ENCODE assay signal across 2 cellular contexts in genomic region chr10:89279449-89279869, GRCh38.
TF ChIP-seq lines count a peak whose summit lies in the region.

No MANE protein-coding gene starts in this region.

TF ChIP-seq in HCT116, 20 proteins besides CTCF, POLR2A, EP300 and RAD21:
- TF ChIP-seq CBX3 (IDR thresholded peaks at IDR 0.05; ENCODE audit: low read depth) = no peak
- TF ChIP-seq ZNF274 (IDR thresholded peaks at IDR 0.05; ENCODE audit: low read depth, low read length) = no peak
- no peak for TF ChIP-seq TCF7L2 (IDR thresholded peaks at IDR 0.05; ENCODE audit: borderline replicate concordance, extremely low read depth, insufficient read depth, insufficient read length)
- TF ChIP-seq, protein P1, sequence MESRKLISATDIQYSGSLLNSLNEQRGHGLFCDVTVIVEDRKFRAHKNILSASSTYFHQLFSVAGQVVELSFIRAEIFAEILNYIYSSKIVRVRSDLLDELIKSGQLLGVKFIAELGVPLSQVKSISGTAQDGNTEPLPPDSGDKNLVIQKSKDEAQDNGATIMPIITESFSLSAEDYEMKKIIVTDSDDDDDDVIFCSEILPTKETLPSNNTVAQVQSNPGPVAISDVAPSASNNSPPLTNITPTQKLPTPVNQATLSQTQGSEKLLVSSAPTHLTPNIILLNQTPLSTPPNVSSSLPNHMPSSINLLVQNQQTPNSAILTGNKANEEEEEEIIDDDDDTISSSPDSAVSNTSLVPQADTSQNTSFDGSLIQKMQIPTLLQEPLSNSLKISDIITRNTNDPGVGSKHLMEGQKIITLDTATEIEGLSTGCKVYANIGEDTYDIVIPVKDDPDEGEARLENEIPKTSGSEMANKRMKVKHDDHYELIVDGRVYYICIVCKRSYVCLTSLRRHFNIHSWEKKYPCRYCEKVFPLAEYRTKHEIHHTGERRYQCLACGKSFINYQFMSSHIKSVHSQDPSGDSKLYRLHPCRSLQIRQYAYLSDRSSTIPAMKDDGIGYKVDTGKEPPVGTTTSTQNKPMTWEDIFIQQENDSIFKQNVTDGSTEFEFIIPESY (IDR thresholded peaks at IDR 0.05; ENCODE audit: extremely low read depth, insufficient replicate concordance, low read length) = no peak
- TF ChIP-seq MAX (IDR thresholded peaks at IDR 0.05) = no peak
- TF ChIP-seq POLR2AphosphoS5 (IDR thresholded peaks at IDR 0.05; ENCODE audit: low read depth, low read length) = peak; percentile 14; the same call in 1 of the 2 replicates
- peak; percentile 17; the same call in 1 of the 2 replicates for TF ChIP-seq JUND (IDR thresholded peaks at IDR 0.05)
- TF ChIP-seq EGR1 (IDR thresholded peaks at IDR 0.05; ENCODE audit: low read depth) = no peak
- TF ChIP-seq REST (IDR thresholded peaks at IDR 0.05; ENCODE audit: low read depth) = no peak
- no peak for TF ChIP-seq ATF3 (IDR thresholded peaks at IDR 0.05)
- TF ChIP-seq SRF (IDR thresholded peaks at IDR 0.05; ENCODE audit: low read depth) = no peak

TF ChIP-seq in SK-N-SH, 30 proteins besides CTCF, POLR2A, EP300 and RAD21:
- no peak for TF ChIP-seq RCOR1 (IDR thresholded peaks at IDR 0.05; ENCODE audit: low read length)
- TF ChIP-seq, protein P2, sequence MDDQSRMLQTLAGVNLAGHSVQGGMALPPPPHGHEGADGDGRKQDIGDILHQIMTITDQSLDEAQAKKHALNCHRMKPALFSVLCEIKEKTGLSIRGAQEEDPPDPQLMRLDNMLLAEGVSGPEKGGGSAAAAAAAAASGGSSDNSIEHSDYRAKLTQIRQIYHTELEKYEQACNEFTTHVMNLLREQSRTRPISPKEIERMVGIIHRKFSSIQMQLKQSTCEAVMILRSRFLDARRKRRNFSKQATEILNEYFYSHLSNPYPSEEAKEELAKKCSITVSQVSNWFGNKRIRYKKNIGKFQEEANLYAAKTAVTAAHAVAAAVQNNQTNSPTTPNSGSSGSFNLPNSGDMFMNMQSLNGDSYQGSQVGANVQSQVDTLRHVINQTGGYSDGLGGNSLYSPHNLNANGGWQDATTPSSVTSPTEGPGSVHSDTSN (IDR thresholded peaks at IDR 0.05) = peak; percentile 93
- TF ChIP-seq MEF2A (IDR thresholded peaks at IDR 0.05; ENCODE audit: borderline replicate concordance, low read depth) = peak; percentile 40; the same call in 1 of the 2 replicates
- TF ChIP-seq SMC3 (IDR thresholded peaks at IDR 0.05; ENCODE audit: low read depth, low read length) = no peak
- TF ChIP-seq RXRA (IDR thresholded peaks at IDR 0.05; ENCODE audit: borderline replicate concordance, low read depth) = peak; percentile 86
- no peak for TF ChIP-seq IRF3 (IDR thresholded peaks at IDR 0.05; ENCODE audit: low read depth, low read length)
- peak; percentile 45; the same call in 1 of the 2 replicates for TF ChIP-seq POLR2AphosphoS5 (IDR thresholded peaks at IDR 0.05; ENCODE audit: low read depth, low read length)
- TF ChIP-seq MXI1 (IDR thresholded peaks at IDR 0.05; ENCODE audit: low read depth, low read length) = no peak
- TF ChIP-seq REST (IDR thresholded peaks at IDR 0.05; ENCODE audit: low read depth, low read length) = no peak
- TF ChIP-seq EZH2phosphoT487 (IDR thresholded peaks at IDR 0.05; ENCODE audit: borderline replicate concordance, low read depth) = no peak
- TF ChIP-seq SIN3A (IDR thresholded peaks at IDR 0.05; ENCODE audit: borderline replicate concordance, low read depth, low read length) = no peak
- no peak for TF ChIP-seq MAX (IDR thresholded peaks at IDR 0.05; ENCODE audit: low read depth)
- TF ChIP-seq TEAD4 (IDR thresholded peaks at IDR 0.05; ENCODE audit: borderline replicate concordance, insufficient read depth) = peak; percentile 84
- TF ChIP-seq FOXM1 (IDR thresholded peaks at IDR 0.05; ENCODE audit: low read depth) = 0 out of 2 replicates have a peak, but pooled peaks have one; percentile 34
- TF ChIP-seq, protein P1 (IDR thresholded peaks at IDR 0.05; ENCODE audit: borderline replicate concordance, low read depth) = peak; percentile 74; the same call in 1 of the 2 replicates
- TF ChIP-seq JUND (IDR thresholded peaks at IDR 0.05) = peak; percentile 78
- TF ChIP-seq, protein P3, sequence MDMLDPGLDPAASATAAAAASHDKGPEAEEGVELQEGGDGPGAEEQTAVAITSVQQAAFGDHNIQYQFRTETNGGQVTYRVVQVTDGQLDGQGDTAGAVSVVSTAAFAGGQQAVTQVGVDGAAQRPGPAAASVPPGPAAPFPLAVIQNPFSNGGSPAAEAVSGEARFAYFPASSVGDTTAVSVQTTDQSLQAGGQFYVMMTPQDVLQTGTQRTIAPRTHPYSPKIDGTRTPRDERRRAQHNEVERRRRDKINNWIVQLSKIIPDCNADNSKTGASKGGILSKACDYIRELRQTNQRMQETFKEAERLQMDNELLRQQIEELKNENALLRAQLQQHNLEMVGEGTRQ (IDR thresholded peaks at IDR 0.05; ENCODE audit: borderline replicate concordance, low read depth, low read length) = no peak
- no peak for TF ChIP-seq GABPA (IDR thresholded peaks at IDR 0.05; ENCODE audit: low read depth)
- peak; percentile 36; the same call in 1 of the 2 replicates for TF ChIP-seq FOSL2 (IDR thresholded peaks at IDR 0.05; ENCODE audit: borderline replicate concordance, low read depth)
- peak; percentile 90 for TF ChIP-seq TCF12 (IDR thresholded peaks at IDR 0.05)
- TF ChIP-seq CHD2 (IDR thresholded peaks at IDR 0.05; ENCODE audit: low read length, partially characterized antibody) = no peak
- TF ChIP-seq NFIC (IDR thresholded peaks at IDR 0.05; ENCODE audit: borderline replicate concordance) = peak; percentile 99
